Comparison of ENCODE assay signal across 2 cellular contexts in the genomic region with DNA sequence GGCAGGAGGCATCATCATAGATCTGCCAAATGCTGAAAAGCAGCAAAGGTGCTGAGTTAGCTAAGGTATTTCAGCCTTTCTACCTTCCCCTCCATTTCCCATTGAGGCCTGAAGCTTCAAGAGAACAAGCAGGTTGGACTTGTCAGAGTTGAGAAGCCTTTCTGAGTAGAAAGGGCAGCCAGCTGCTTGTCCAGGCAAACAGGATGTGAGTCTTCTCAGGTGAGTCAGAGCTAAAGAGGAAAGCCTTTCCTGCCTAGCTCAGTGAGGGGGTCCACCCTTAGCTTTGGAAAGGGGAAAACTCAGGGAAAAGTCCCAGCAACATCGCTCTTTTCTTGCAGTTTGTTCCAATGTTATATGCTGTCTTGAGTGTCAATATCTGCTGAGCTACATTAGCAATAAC.
TF ChIP-seq lines count a peak whose summit lies in the region.

No MANE protein-coding gene starts in this region.

TF ChIP-seq in GM12891, 5 proteins besides CTCF, POLR2A, EP300 and RAD21:
- TF ChIP-seq POU2F2 (IDR thresholded peaks at IDR 0.05; ENCODE audit: low read depth, low read length), result no peak
- TF ChIP-seq SPI1 (IDR thresholded peaks at IDR 0.05; ENCODE audit: low read depth, low read length), result peak; percentile 70

TF ChIP-seq in IMR-90, 13 proteins besides CTCF, POLR2A, EP300 and RAD21:
- TF ChIP-seq MAFK (IDR thresholded peaks at IDR 0.05; ENCODE audit: low read depth, low read length), result no peak
- TF ChIP-seq RCOR1 (IDR thresholded peaks at IDR 0.05; ENCODE audit: insufficient replicate concordance, low read length), result no peak
- TF ChIP-seq RFX5 (IDR thresholded peaks at IDR 0.05; ENCODE audit: low read depth, low read length), result no peak
- TF ChIP-seq, protein P1, sequence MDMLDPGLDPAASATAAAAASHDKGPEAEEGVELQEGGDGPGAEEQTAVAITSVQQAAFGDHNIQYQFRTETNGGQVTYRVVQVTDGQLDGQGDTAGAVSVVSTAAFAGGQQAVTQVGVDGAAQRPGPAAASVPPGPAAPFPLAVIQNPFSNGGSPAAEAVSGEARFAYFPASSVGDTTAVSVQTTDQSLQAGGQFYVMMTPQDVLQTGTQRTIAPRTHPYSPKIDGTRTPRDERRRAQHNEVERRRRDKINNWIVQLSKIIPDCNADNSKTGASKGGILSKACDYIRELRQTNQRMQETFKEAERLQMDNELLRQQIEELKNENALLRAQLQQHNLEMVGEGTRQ (IDR thresholded peaks at IDR 0.05; ENCODE audit: low read depth, low read length), result no peak
- no peak for TF ChIP-seq BHLHE40 (IDR thresholded peaks at IDR 0.05; ENCODE audit: low read depth, low read length)
- TF ChIP-seq FOS (IDR thresholded peaks at IDR 0.05; ENCODE audit: low read depth, low read length), result no peak
- no peak for TF ChIP-seq SMC3 (IDR thresholded peaks at IDR 0.05; ENCODE audit: low read depth, low read length)
- no peak for TF ChIP-seq CHD1 (IDR thresholded peaks at IDR 0.05; ENCODE audit: low read depth, low read length)
- TF ChIP-seq NFE2L2 (IDR thresholded peaks at IDR 0.05; ENCODE audit: low read depth, low read length), result no peak
- TF ChIP-seq MAZ (IDR thresholded peaks at IDR 0.05; ENCODE audit: borderline replicate concordance, low read depth, low read length), result no peak
- TF ChIP-seq MXI1 (IDR thresholded peaks at IDR 0.05; ENCODE audit: borderline replicate concordance, low read depth, low read length), result no peak
- no peak for TF ChIP-seq CEBPB (IDR thresholded peaks at IDR 0.05; ENCODE audit: low read depth, low read length)
- TF ChIP-seq, protein P2, sequence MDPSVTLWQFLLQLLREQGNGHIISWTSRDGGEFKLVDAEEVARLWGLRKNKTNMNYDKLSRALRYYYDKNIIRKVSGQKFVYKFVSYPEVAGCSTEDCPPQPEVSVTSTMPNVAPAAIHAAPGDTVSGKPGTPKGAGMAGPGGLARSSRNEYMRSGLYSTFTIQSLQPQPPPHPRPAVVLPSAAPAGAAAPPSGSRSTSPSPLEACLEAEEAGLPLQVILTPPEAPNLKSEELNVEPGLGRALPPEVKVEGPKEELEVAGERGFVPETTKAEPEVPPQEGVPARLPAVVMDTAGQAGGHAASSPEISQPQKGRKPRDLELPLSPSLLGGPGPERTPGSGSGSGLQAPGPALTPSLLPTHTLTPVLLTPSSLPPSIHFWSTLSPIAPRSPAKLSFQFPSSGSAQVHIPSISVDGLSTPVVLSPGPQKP (IDR thresholded peaks at IDR 0.05; ENCODE audit: borderline replicate concordance, low read depth, low read length), result no peak
TF ChIP-seq in IMR-90: peak in this region for 0.
